ENCODE assay signal across 23 cellular contexts in genomic region chr6:150932976-150933375, GRCh38.
A peak's percentile ranks its signal among the peaks of the same experiment; 100 is the strongest.
DNase-seq lines count a peak whose midpoint lies in the region; ATAC-seq and TF ChIP-seq lines count a peak whose summit lies in the region.
"Had no signal": no experiment of that assay in that cellular context is flagged by ENCODE, and none has a peak within 500 bp of the region (broad histone marks: within the 10 kb centered on the region; RNA-seq: fewer than 3 reads in every experiment).

No MANE protein-coding gene starts in this region.

- no peak overlapping the region for H3K4me3 Mint-ChIP-seq in Calu3 (ENCODE audit: low read depth, unreplicated experiment)
- H3K4me3 Mint-ChIP-seq: activated CD8-positive, alpha-beta T cell treated with anti-CD3 and anti-CD28 coated beads for 36 hours; CD4-positive, alpha-beta T cell had no signal

- H3K4me1 Mint-ChIP-seq in Calu3 (ENCODE audit: low read depth, unreplicated experiment) = peaks cover 13% of the 10 kb centered on the region

- peak overlapping the region; percentile 37 for H3K9ac ChIP-seq in adipocyte (ENCODE audit: low read length)

- no peaks in the 10 kb centered on the region for H3K9me3 Mint-ChIP-seq in Calu3 (ENCODE audit: low read depth, unreplicated experiment)
- H3K9me3 Mint-ChIP-seq: activated CD8-positive, alpha-beta T cell treated with anti-CD3 and anti-CD28 coated beads for 36 hours; CD4-positive, alpha-beta T cell had no signal

- no peak overlapping the region for H3K27ac Mint-ChIP-seq in Calu3 (ENCODE audit: unreplicated experiment)
- H3K27ac Mint-ChIP-seq: activated CD8-positive, alpha-beta T cell treated with anti-CD3 and anti-CD28 coated beads for 36 hours; CD4-positive, alpha-beta T cell had no signal

- TF ChIP-seq CTCF in Calu3 (IDR thresholded peaks at IDR 0.05; ENCODE audit: unreplicated experiment) = no peak

- H3K9me3 ChIP-seq in adipocyte (ENCODE audit: control insufficient read depth, low read length) (no peaks in the 10 kb centered on the region), aorta (ENCODE audit: control insufficient read depth, low read length) (no peaks in the 10 kb centered on the region)
- H3K9me3 ChIP-seq: ascending aorta, prostate gland, transverse colon had no signal

- no TSS peak for BruUV-seq in Calu3 (replicated peaks; lab: Mats Ljungman, UMichigan)

- H3K27me3 Mint-ChIP-seq in Calu3 (ENCODE audit: unreplicated experiment) = no peaks in the 10 kb centered on the region
- H3K27me3 Mint-ChIP-seq: activated CD8-positive, alpha-beta T cell treated with anti-CD3 and anti-CD28 coated beads for 36 hours; CD4-positive, alpha-beta T cell had no signal

- H3K4me3 ChIP-seq in adipocyte (ENCODE audit: low read length) (no peak overlapping the region), aorta (ENCODE audit: low read length in 2 of 2) (no peak overlapping the region)
- H3K4me3 ChIP-seq: ascending aorta, prostate gland, SK-N-MC, transverse colon had no signal

- intact Hi-C loops in Right ventricle myocardium superior (cut with DNase I) = no loop called here
- intact Hi-C loops in Right ventricle myocardium inferior (cut with DNase I) = no loop called here
- intact Hi-C loops in aorta (cut with DNase I) = no loop called here
- intact Hi-C loops in Calu3 (cut with micrococcal nuclease; ENCODE audit: unreplicated experiment) = no loop called here

- DNase-seq in Right ventricle myocardium superior = no peak
- no peak for DNase-seq in Right ventricle myocardium inferior (ENCODE audit: missing footprints)
- DNase-seq in adipocyte (ENCODE audit: low read depth) = peak; percentile 83
- peak; percentile 65 for DNase-seq in fibroblast of the conjunctiva (ENCODE audit: low read depth)
- no peak for DNase-seq in aorta
- no peak for DNase-seq in activated CD4-positive, alpha-beta T cell treated with anti-CD3 and anti-CD28 coated beads, Interleukin-2, amount 50 U/mL, for 48 hours
- no peak for DNase-seq in CD1c-positive myeloid dendritic cell (ENCODE audit: extremely low spot score)
- DNase-seq in Calu3 = no peak
- DNase-seq: activated CD4-positive, CD25-positive, alpha-beta regulatory T cell; activated CD8-positive, alpha-beta T cell treated with anti-CD3 and anti-CD28 coated beads for 36 hours; activated naive CD4-positive, alpha-beta T cell; CD4-positive, alpha-beta T cell; DMS53; NCI-H1417; NCI-H2107; NCI-H510A; stimulated activated CD4-positive, alpha-beta T cell treated with anti-CD3 and anti-CD28 coated beads, Interleukin-4, amount 100 ng/mL, for 1 hour; stimulated activated naive CD8-positive, alpha-beta T cell treated with anti-CD3 and anti-CD28 coated beads, Interleukin-15, Interleukin-2, amounts not matched to agents 100 U/mL and 50 U/mL, for 24 hours; transverse colon had no signal

- no peak overlapping the region for H3K27ac ChIP-seq in aorta (ENCODE audit: low read depth in 1 of 2, low read length in 2 of 2)
- H3K27ac ChIP-seq: 22Rv1, prostate gland, SK-N-MC, transverse colon had no signal

- CTCF ChIA-PET in Calu3 (lab: Charles Lee) = interaction anchor here (0.8 kb wide), 1 partner anchor 18 kb away, joined by 3 read pairs; no protein-coding TSS in a partner anchor

- ATAC-seq in Right ventricle myocardium superior (ENCODE audit: poor library complexity) = peak; percentile 45
- ATAC-seq in Right ventricle myocardium inferior = no peak
- peak; percentile 34 for ATAC-seq in aorta (ENCODE audit: low FRiP score)
- ATAC-seq: activated CD8-positive, alpha-beta T cell treated with anti-CD3 and anti-CD28 coated beads for 36 hours; stimulated activated naive CD8-positive, alpha-beta T cell treated with anti-CD3 and anti-CD28 coated beads, Interleukin-15, Interleukin-2, amounts not matched to agents 100 U/mL and 50 U/mL, for 24 hours had no signal

- H3K36me3 ChIP-seq in adipocyte (ENCODE audit: control insufficient read depth, insufficient read depth, low read length, severe bottlenecking) (no peaks in the 10 kb centered on the region), aorta (ENCODE audit: control insufficient read depth in 1 of 2, insufficient read depth in 2 of 2, low read length in 1 of 2) (peaks cover 0 to 2% of the 10 kb centered on the region in 2 donors)
- H3K36me3 ChIP-seq: prostate gland, transverse colon had no signal

- H3K4me1 ChIP-seq in adipocyte (ENCODE audit: control insufficient read depth, insufficient read depth, low read length) = peaks cover 47% of the 10 kb centered on the region
- peaks cover 0 to 1% of the 10 kb centered on the region in 2 donors for H3K4me1 ChIP-seq in aorta (ENCODE audit: control insufficient read depth in 1 of 2, insufficient read depth in 2 of 2, low read length in 2 of 2)
- H3K4me1 ChIP-seq: prostate gland, transverse colon had no signal

- 44 to 48% methylated on average over 3 of the region's 3 CpGs for WGBS in aorta, 2 donors

- peaks cover 16% of the 10 kb centered on the region for H3K36me3 Mint-ChIP-seq in Calu3 (ENCODE audit: insufficient read depth, unreplicated experiment)

- H3K27me3 ChIP-seq in adipocyte (replicated peaks; ENCODE audit: control insufficient read depth, insufficient read depth, low read length) = no peaks in the 10 kb centered on the region
- no peaks in the 10 kb centered on the region for H3K27me3 ChIP-seq in aorta (ENCODE audit: control insufficient read depth in 1 of 2, insufficient read depth in 2 of 2, low read length in 1 of 2)
- H3K27me3 ChIP-seq: ascending aorta, transverse colon had no signal

Comparison
In these comparisons a context has a peak if more than half of its experiments do, and no peak if none do; other contexts are left out.
1. DNase-seq: peak in adipocyte (single experiment) and fibroblast of the conjunctiva (single experiment); none in Right ventricle myocardium superior (single experiment), Right ventricle myocardium inferior (single experiment), aorta (0 of 2), activated CD4-positive, alpha-beta T cell treated with anti-CD3 and anti-CD28 coated beads, Interleukin-2, amount 50 U/mL, for 48 hours (0 of 2), CD1c-positive myeloid dendritic cell (single experiment) and Calu3 (single experiment).